In the genomic region with DNA sequence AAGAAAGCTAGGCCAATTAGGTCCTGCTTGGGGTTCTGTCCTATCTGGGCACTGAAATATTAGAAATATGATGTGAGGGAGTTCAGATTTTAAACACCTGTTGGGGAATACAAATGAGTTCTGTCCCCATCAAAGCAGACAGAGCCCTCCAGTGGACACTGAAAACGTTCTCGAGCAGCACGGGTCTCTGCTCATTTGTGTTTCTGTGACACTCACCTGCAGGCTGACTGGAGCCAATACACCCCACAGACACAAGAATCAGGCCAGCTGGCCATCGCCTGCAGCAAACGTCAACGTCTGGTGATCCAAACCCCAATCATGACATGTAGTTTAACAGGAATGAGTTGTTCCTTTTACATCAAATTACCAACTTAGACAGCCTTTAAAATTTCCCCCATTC, we compare ENCODE assay signal across 13 cellular contexts.
DNase-seq lines count a peak whose midpoint lies in the region; ATAC-seq, FAIRE-seq and TF ChIP-seq lines count a peak whose summit lies in the region.
"Had no signal": no experiment of that assay in that cellular context is flagged by ENCODE, and none has a peak within 500 bp of the region (broad histone marks: within the 10 kb centered on the region; RNA-seq: fewer than 3 reads in every experiment).

No MANE protein-coding gene starts in this region.

- TF ChIP-seq CTCF in K562 (IDR thresholded peaks at IDR 0.05 in 2 of 3, conservative IDR thresholded peaks at IDR 0.05 in 1 of 3; ENCODE audit: insufficient read depth in 2 of 3, low read depth in 1 of 3, low read length in 3 of 3) = peak in 1 of 3 experiments; percentile 8; a peak in 1 of 6 replicates
- TF ChIP-seq CTCF in ascending aorta (IDR thresholded peaks at IDR 0.05) = no peak

- TF ChIP-seq RAD21 in K562 (CRISPR knock-in tag; conservative IDR thresholded peaks at IDR 0.05 in 1 of 2, IDR thresholded peaks at IDR 0.05 in 1 of 2) = no peak

- no peak overlapping the region for H3K9ac ChIP-seq in K562 (ENCODE audit: insufficient read depth in 1 of 2, low read depth in 2 of 2, low read length in 2 of 2)

- no peaks in the 10 kb centered on the region for H4K20me1 ChIP-seq in K562 (replicated peaks; ENCODE audit: control insufficient read depth, insufficient read depth, low read length)

- ATAC-seq in K562 (no peak), sciatic nerve (peak; percentile 40), GM21737 (IDR thresholded peaks at IDR 0.05; ENCODE audit: unreplicated experiment) (no peak)
- ATAC-seq: CD8-positive, alpha-beta T cell; left lobe of liver; natural killer cell treated with Interleukin-12 subunit alpha and Interleukin-12 subunit beta and Interleukin-15 and Interleukin-18, amount 100 ng/mL, for 72 hours had no signal

- intact Hi-C loops in K562 (cut with micrococcal nuclease) (no loop called here), sciatic nerve (cut with DNase I) (no loop called here), ascending aorta (cut with DNase I) (no loop called here)

- H3K27me3 ChIP-seq in K562 (ENCODE audit: control insufficient read depth in 2 of 2, insufficient read depth in 2 of 2, low read length in 2 of 2) (no peaks in the 10 kb centered on the region), ascending aorta (no peaks in the 10 kb centered on the region)

- no TSS peak for BruUV-seq in K562 (replicated peaks; lab: Mats Ljungman, UMichigan)

- H3K9me3 ChIP-seq in K562 (replicated peaks; ENCODE audit: control insufficient read depth, insufficient read depth, low read depth, low read length) = no peaks in the 10 kb centered on the region
- H3K9me3 ChIP-seq in ascending aorta = no peaks in the 10 kb centered on the region
- H3K9me3 ChIP-seq: thoracic aorta had no signal

- in situ Hi-C loops in K562 (cut with MboI) = no loop called here

- no peak for FAIRE-seq in K562 (lab: Jason Lieb, UNC)
- FAIRE-seq: endometrium had no signal

- no peaks in the 10 kb centered on the region for H3K9me1 ChIP-seq in K562 (ENCODE audit: control insufficient read depth, insufficient read depth, low read length)

- H3K27ac ChIP-seq in K562 (ENCODE audit: extremely low read depth, low read depth, low read length) (no peak overlapping the region), ascending aorta (no peak overlapping the region)
- H3K27ac ChIP-seq: thoracic aorta had no signal

- H3K79me2 ChIP-seq in K562 (ENCODE audit: control insufficient read depth, insufficient read depth, low read length) = no peaks in the 10 kb centered on the region

- no peak for TF ChIP-seq EP300 in K562 (IDR thresholded peaks at IDR 0.05; ENCODE audit: low read length)

- no peak overlapping the region for H2AFZ ChIP-seq in K562 (ENCODE audit: low read depth, low read length)

- CTCF ChIA-PET in K562 (lab: Yijun Ruan, JAX; ENCODE audit: low intra/inter-chr PET ratio) = no interaction called here

- H3K4me1 ChIP-seq in K562 (replicated peaks in 1 of 2; ENCODE audit: control insufficient read depth in 2 of 2, insufficient read depth in 2 of 2, low read length in 2 of 2) (no peaks in the 10 kb centered on the region), ascending aorta (no peaks in the 10 kb centered on the region)

- H3K4me3 ChIP-seq in K562 = no peak overlapping the region
- no peak overlapping the region for H3K4me3 ChIP-seq in ascending aorta
- H3K4me3 ChIP-seq: thoracic aorta had no signal

- POLR2A ChIA-PET in K562 (lab: Yijun Ruan, JAX) = no interaction called here

- H3K4me2 ChIP-seq in K562 (ENCODE audit: insufficient read depth, low read length) = no peak overlapping the region

- DNase-seq in HT1080 (ENCODE audit: low read depth) = peak; percentile 11
- DNase-seq in NCI-H748 (lab: John Stamatoyannopoulos, UW; ENCODE audit: unreplicated experiment) = peak; percentile 88
- peak in 1 of 4 experiments; percentile 1 for DNase-seq in K562 (ENCODE audit: extremely low read depth in 1 of 4, low spot score in 3 of 4)
- no peak for DNase-seq in sciatic nerve (ENCODE audit: low spot score)
- no peak for DNase-seq in ascending aorta (ENCODE audit: low spot score in 2 of 2)
- no peak for DNase-seq in NCI-H2081 (lab: John Stamatoyannopoulos, UW)
- DNase-seq: activated CD4-positive, alpha-beta T cell treated with anti-CD3 and anti-CD28 coated beads for 48 hours; CD8-positive, alpha-beta T cell had no signal

- H3K36me3 ChIP-seq in K562 (ENCODE audit: control insufficient read depth, insufficient read depth, low read length) (no peaks in the 10 kb centered on the region), ascending aorta (no peaks in the 10 kb centered on the region)
- H3K36me3 ChIP-seq: thoracic aorta had no signal

- no peak for TF ChIP-seq POLR2A in K562 (conservative IDR thresholded peaks at IDR 0.05)

- WGBS in K562 (ENCODE audit: insufficient coverage, low coverage, missing lambda C conversion rate) = 0% methylated on average over 6 of the region's 6 CpGs

TF ChIP-seq in K562, 482 proteins besides CTCF, POLR2A, EP300 and RAD21:
- TF ChIP-seq TFAP4 (CRISPR knock-in tag; IDR thresholded peaks at IDR 0.05; ENCODE audit: borderline replicate concordance) (peak; percentile 36; the same call in 1 of the 2 replicates), MED1 (CRISPR knock-in tag; IDR thresholded peaks at IDR 0.05; ENCODE audit: borderline replicate concordance) (no peak)

Comparison
In these comparisons a context has a peak if more than half of its experiments do, and no peak if none do; other contexts are left out.
1. DNase-seq: peak in HT1080 (single experiment) and NCI-H748 (single experiment); none in sciatic nerve (single experiment), ascending aorta (0 of 2) and NCI-H2081 (0 of 2).